Comparison of ENCODE assay signal across 25 cellular contexts in genomic region chr5:30030110-30030509, GRCh38.
"Had no signal": no experiment of that assay in that cellular context is flagged by ENCODE, and none has a peak within 500 bp of the region (broad histone marks: within the 10 kb centered on the region; RNA-seq: fewer than 3 reads in every experiment).

No MANE protein-coding gene starts in this region.

- H3K27me3 Mint-ChIP-seq: activated naive CD8-positive, alpha-beta T cell; activated T-cell treated with anti-CD3 and anti-CD28 coated beads, Interleukin-2, amount 50 U/mL, for 24 hours; activated T-helper 17 cell treated with anti-CD3 and anti-CD28 coated beads, Interleukin-2, amount 50 U/mL, for 72 hours; naive B cell; stimulated activated memory B cell treated with anti-CD40 and anti-IgM and Interleukin-4, amounts not matched to agents 10 μg/mL and 1 μg/mL and 100 μg/mL, for 72 hours had no signal

- H3K27me3 ChIP-seq: esophagus muscularis mucosa, hepatocyte, stomach, suprapubic skin, tibial nerve, uterus had no signal

- H3K9me3 ChIP-seq: esophagus muscularis mucosa, lower lobe of right lung, suprapubic skin, tibial nerve, uterus had no signal

- FAIRE-seq: astrocyte, colon, endothelial cell of umbilical vein, small intestine had no signal

- H3K4me1 ChIP-seq: esophagus muscularis mucosa, lower lobe of right lung, stomach, suprapubic skin, tibial nerve, uterus had no signal

- H3K4me3 Mint-ChIP-seq: activated naive CD8-positive, alpha-beta T cell; activated T-cell treated with anti-CD3 and anti-CD28 coated beads, Interleukin-2, amount 50 U/mL, for 24 hours; activated T-helper 17 cell treated with anti-CD3 and anti-CD28 coated beads, Interleukin-2, amount 50 U/mL, for 72 hours; immature natural killer cell; naive B cell; neural crest cell; stimulated activated memory B cell treated with anti-CD40 and anti-IgM and Interleukin-4, amounts not matched to agents 10 μg/mL and 1 μg/mL and 100 μg/mL, for 72 hours; WTC11 had no signal

- H3K27ac ChIP-seq: esophagus muscularis mucosa, hepatocyte, lower lobe of right lung, stomach, suprapubic skin, tibial nerve, uterus had no signal

- H3K4me3 ChIP-seq: esophagus muscularis mucosa, hepatocyte, lower lobe of right lung, stomach, suprapubic skin, tibial nerve, uterus had no signal

- H2AFZ ChIP-seq: hepatocyte had no signal

- H3K27ac Mint-ChIP-seq: activated naive CD8-positive, alpha-beta T cell; activated T-cell treated with anti-CD3 and anti-CD28 coated beads, Interleukin-2, amount 50 U/mL, for 24 hours; activated T-helper 17 cell treated with anti-CD3 and anti-CD28 coated beads, Interleukin-2, amount 50 U/mL, for 72 hours; immature natural killer cell; naive B cell; stimulated activated memory B cell treated with anti-CD40 and anti-IgM and Interleukin-4, amounts not matched to agents 10 μg/mL and 1 μg/mL and 100 μg/mL, for 72 hours; WTC11 had no signal

- H3K4me1 Mint-ChIP-seq: activated T-helper 17 cell treated with anti-CD3 and anti-CD28 coated beads, Interleukin-2, amount 50 U/mL, for 72 hours; immature natural killer cell; naive B cell; stimulated activated memory B cell treated with anti-CD40 and anti-IgM and Interleukin-4, amounts not matched to agents 10 μg/mL and 1 μg/mL and 100 μg/mL, for 72 hours; WTC11 had no signal

- H3K36me3 ChIP-seq: esophagus muscularis mucosa, lower lobe of right lung, stomach, suprapubic skin, tibial nerve, uterus had no signal

- DNase-seq: activated T-cell treated with anti-CD3 and anti-CD28 coated beads, Interleukin-2, amount 50 U/mL, for 24 hours; central memory CD4-positive, alpha-beta T cell; effector memory CD4-positive, alpha-beta T cell; glutamatergic neuron; immature natural killer cell; lower lobe of right lung; naive B cell; posterior cingulate gyrus; small intestine; stomach; uterus had no signal

- H3K4me2 ChIP-seq: hepatocyte had no signal

- H3K79me2 ChIP-seq: hepatocyte had no signal

- H3K36me3 Mint-ChIP-seq: activated naive CD8-positive, alpha-beta T cell; immature natural killer cell; naive B cell; stimulated activated memory B cell treated with anti-CD40 and anti-IgM and Interleukin-4, amounts not matched to agents 10 μg/mL and 1 μg/mL and 100 μg/mL, for 72 hours; WTC11 had no signal

- ATAC-seq: activated T-helper 17 cell treated with anti-CD3 and anti-CD28 coated beads, Interleukin-2, amount 50 U/mL, for 72 hours; left lobe of liver; lower lobe of right lung; sciatic nerve; stimulated activated memory B cell treated with anti-CD40 and anti-IgM and Interleukin-4, amounts not matched to agents 10 μg/mL and 1 μg/mL and 100 μg/mL, for 72 hours; WTC11 had no signal
